Comparison of ENCODE assay signal across 17 cellular contexts in genomic region chr2:195672674-195673073, GRCh38. TPM values are rescaled to one million over a fixed set of nuclear protein-coding genes. Genes with fewer than 3 reads are reported as not detected.
DNase-seq lines count a peak whose midpoint lies in the region; ATAC-seq and TF ChIP-seq lines count a peak whose summit lies in the region.
"Had no signal": no experiment of that assay in that cellular context is flagged by ENCODE, and none has a peak within 500 bp of the region (broad histone marks: within the 10 kb centered on the region; RNA-seq: fewer than 3 reads in every experiment).

No MANE protein-coding gene starts in this region.

- intact Hi-C loops in left colon (cut with DNase I, micrococcal nuclease), result no loop called here
- intact Hi-C loops in CD4-positive, alpha-beta memory T cell (cut with micrococcal nuclease), result no loop called here

- peaks cover 0 to 2% (median 0%) of the 10 kb centered on the region in 8 donors for H3K9me3 Mint-ChIP-seq in CD4-positive, alpha-beta memory T cell

- peaks cover 10 to 16% of the 10 kb centered on the region in 2 donors for H3K36me3 Mint-ChIP-seq in CD4-positive, alpha-beta memory T cell

- peaks cover 23 to 47% (median 32%) of the 10 kb centered on the region in 4 donors for H3K4me1 Mint-ChIP-seq in CD4-positive, alpha-beta memory T cell

- POLR2A ChIA-PET in CD4-positive, alpha-beta memory T cell (lab: Charles Lee; ENCODE audit: partially characterized antibody), result interaction anchor here (1.1 to 1.4 kb wide), 3 partner anchors 10 to 165 kb away, joined by 3 to 4 read pairs (median 3); no protein-coding TSS in a partner anchor

- H3K27ac ChIP-seq in WERI-Rb-1, result no peak overlapping the region
- no peak overlapping the region for H3K27ac ChIP-seq in CD4-positive, alpha-beta memory T cell (ENCODE audit: low read depth, low read length)
- H3K27ac ChIP-seq: adrenal gland, skin epidermis had no signal

- no peaks in the 10 kb centered on the region for H3K27me3 ChIP-seq in WERI-Rb-1 (ENCODE audit: insufficient read depth, low read depth, severe bottlenecking)
- no peaks in the 10 kb centered on the region for H3K27me3 ChIP-seq in CD4-positive, alpha-beta memory T cell (ENCODE audit: insufficient read depth, low read length)
- H3K27me3 ChIP-seq: adrenal gland had no signal

- no peaks in the 10 kb centered on the region for H3K36me3 ChIP-seq in WERI-Rb-1
- no peaks in the 10 kb centered on the region for H3K36me3 ChIP-seq in CD4-positive, alpha-beta memory T cell (ENCODE audit: insufficient read depth, low read length)
- H3K36me3 ChIP-seq: adrenal gland had no signal

- H3K4me1 ChIP-seq in CD4-positive, alpha-beta memory T cell (ENCODE audit: insufficient read depth, low read length), result peaks cover 20% of the 10 kb centered on the region
- H3K4me1 ChIP-seq: adrenal gland had no signal

- no peak overlapping the region for H3K4me3 ChIP-seq in WERI-Rb-1 (ENCODE audit: low read depth, low read length)
- H3K4me3 ChIP-seq in CD4-positive, alpha-beta memory T cell (ENCODE audit: low read length in 2 of 2), result no peak overlapping the region
- H3K4me3 ChIP-seq: adrenal gland, skin epidermis had no signal

- no peaks in the 10 kb centered on the region for H3K27me3 Mint-ChIP-seq in CD4-positive, alpha-beta memory T cell

- no peak overlapping the region for H3K27ac Mint-ChIP-seq in CD4-positive, alpha-beta memory T cell

- CTCF ChIA-PET in CD4-positive, alpha-beta memory T cell (lab: Charles Lee; ENCODE audit: partially characterized antibody), result interaction anchor here (0.8 to 2.1 kb wide), 5 partner anchors 8 to 175 kb away, joined by 3 to 11 read pairs (median 4); partner anchors contain the start of gene SLC39A10

- peak; percentile 24; the same call in 1 of the 2 replicates for TF ChIP-seq CTCF in WERI-Rb-1 (IDR thresholded peaks at IDR 0.05; ENCODE audit: low read depth, low read length)

- H3K4me3 Mint-ChIP-seq in CD4-positive, alpha-beta memory T cell, result no peak overlapping the region

- H3K9me3 ChIP-seq in WERI-Rb-1 (ENCODE audit: severe bottlenecking), result no peaks in the 10 kb centered on the region
- H3K9me3 ChIP-seq in CD4-positive, alpha-beta memory T cell (ENCODE audit: control insufficient read depth in 1 of 2, low read length in 2 of 2), result no peaks in the 10 kb centered on the region
- H3K9me3 ChIP-seq: adrenal gland had no signal

- DNase-seq in DMS 273 (lab: John Stamatoyannopoulos, UW; ENCODE audit: unreplicated experiment) (peak; percentile 17), DMS 273 treated with DMSO at 0.1 percent for 48 hours (lab: John Stamatoyannopoulos, UW) (no peak), WERI-Rb-1 (no peak), left colon (no peak), kidney glomerular epithelial cell (lab: John Stamatoyannopoulos, UW) (no peak)
- DNase-seq in CD4-positive, alpha-beta memory T cell, result no peak
- DNase-seq: 8988T, adrenal gland, NCI-H1436, NCI-H510A, SHP77, T-helper 9 cell had no signal

- ATAC-seq in HG03354 (IDR thresholded peaks at IDR 0.05; ENCODE audit: poor library complexity, severe bottlenecking, unreplicated experiment) (peak; percentile 54), left colon (peak; percentile 42), HG03521 (IDR thresholded peaks at IDR 0.05; ENCODE audit: unreplicated experiment) (no peak)
- ATAC-seq: esophagus mucosa, HepG2 had no signal

RNA-seq across cellular contexts. Expression of gene SLC39A10, which starts 15.6 kb away (rescaled TPM):
- 10 to 100 TPM; 14.9 to 19.7 TPM for total RNA-seq in left colon
- total RNA-seq in CD4-positive, alpha-beta memory T cell, result 100 to 1,000 TPM; 101 to 102 TPM
- polyA plus RNA-seq in CD4-positive, alpha-beta memory T cell, result 1 to 10 TPM; 5.9 to 8.1 TPM

Comparison
In these comparisons a context has a peak if more than half of its experiments do, and no peak if none do; other contexts are left out.
1. RNA of gene SLC39A10, which starts 15.6 kb away (total RNA-seq): 101 to 102 TPM in CD4-positive, alpha-beta memory T cell; 14.9 to 19.7 TPM in left colon; every median in the first group is over 4 times any median in the second.